9 cellular contexts compared by ENCODE assay signal in the genomic region with DNA sequence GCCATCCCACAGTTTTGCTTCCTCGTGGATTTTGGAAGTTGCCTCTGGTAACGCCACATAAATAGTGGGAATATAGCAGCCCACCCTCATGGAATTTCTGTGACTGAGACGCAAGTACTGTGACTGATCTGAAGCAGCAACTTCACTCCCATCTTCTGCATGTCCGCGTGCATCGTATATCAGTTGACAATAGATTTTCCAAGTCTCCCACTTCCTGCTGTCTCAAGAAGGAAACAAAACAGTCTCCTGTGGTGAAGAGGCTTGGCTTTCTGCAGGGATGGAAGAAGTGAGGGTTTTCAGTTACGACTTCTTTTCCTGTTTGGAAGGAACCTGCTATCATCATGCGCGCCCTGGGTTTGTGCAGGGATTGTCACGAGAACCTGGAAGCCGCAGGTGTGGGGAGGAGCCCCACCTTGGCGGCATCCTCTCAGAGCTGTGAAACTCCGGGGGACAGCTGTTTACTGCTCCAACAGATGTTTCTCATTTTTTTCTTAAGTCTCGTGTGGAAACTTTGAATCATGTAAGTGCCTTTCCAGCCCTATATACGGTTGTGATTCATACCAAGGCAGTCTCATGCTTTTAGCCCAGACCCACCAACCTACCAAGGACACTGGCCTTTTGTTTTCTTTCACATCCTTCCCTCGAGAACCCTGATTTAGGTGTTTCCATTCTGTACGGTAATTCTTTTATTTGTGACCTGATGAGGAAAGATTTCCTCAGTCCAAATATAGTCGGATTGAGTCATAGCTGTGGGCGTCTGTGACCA. TPM values are rescaled to one million over a fixed set of nuclear protein-coding genes. Genes with fewer than 3 reads are reported as not detected.
DNase-seq lines count a peak whose midpoint lies in the region; ATAC-seq, FAIRE-seq and TF ChIP-seq lines count a peak whose summit lies in the region.
"Had no signal": no experiment of that assay in that cellular context is flagged by ENCODE, and none has a peak within 500 bp of the region (broad histone marks: within the 10 kb centered on the region; RNA-seq: fewer than 3 reads in every experiment).

No MANE protein-coding gene starts in this region.

- in situ Hi-C loops in GM12878 (cut with MboI), result no loop called here

- intact Hi-C loops in CD4-positive, alpha-beta memory T cell (cut with micrococcal nuclease), result loop anchor here (1.0 to 5.0 kb wide), 4 partner anchors 37 to 137 kb away; no protein-coding TSS in a partner anchor
- intact Hi-C loops in OCI-LY7 (cut with micrococcal nuclease; ENCODE audit: unreplicated experiment) (loop anchor here (1.0 to 5.0 kb wide), 6 partner anchors 36 to 195 kb away; no protein-coding TSS in a partner anchor), GM12878 (cut with micrococcal nuclease; ENCODE audit: unreplicated experiment) (loop anchor here (1.0 to 2.0 kb wide), 2 partner anchors 63 to 137 kb away; no protein-coding TSS in a partner anchor), sigmoid colon (cut with DNase I) (loop anchor here (2.0 to 5.0 kb wide), 2 partner anchors 48 to 137 kb away; no protein-coding TSS in a partner anchor), stomach (cut with DNase I; ENCODE audit: low total_unique reads) (loop anchor here (10.0 kb wide), 1 partner anchor 135 kb away; no protein-coding TSS in a partner anchor)

- peaks cover 0 to 16% (median 10%) of the 10 kb centered on the region in 8 donors for H3K9me3 Mint-ChIP-seq in CD4-positive, alpha-beta memory T cell

- peak overlapping the region in 6 of 7 donors; percentile 64 to 87 (median 76) for H3K27ac Mint-ChIP-seq in CD4-positive, alpha-beta memory T cell

- no peak overlapping the region for H3K4me3 ChIP-seq in CD4-positive, alpha-beta memory T cell (ENCODE audit: low read length in 2 of 2)
- H3K4me3 ChIP-seq in OCI-LY7 (ENCODE audit: low read depth, low read length, poor library complexity, severe bottlenecking), result no peak overlapping the region
- H3K4me3 ChIP-seq in GM12878, result no peak overlapping the region
- H3K4me3 ChIP-seq in sigmoid colon, result no peak overlapping the region
- no peak overlapping the region for H3K4me3 ChIP-seq in stomach

- H3K79me2 ChIP-seq in OCI-LY7 (ENCODE audit: insufficient read depth, low read depth, low read length) (no peaks in the 10 kb centered on the region), GM12878 (ENCODE audit: control insufficient read depth, insufficient read depth, low read length) (no peaks in the 10 kb centered on the region)

- H3K4me1 ChIP-seq in CD4-positive, alpha-beta memory T cell (ENCODE audit: insufficient read depth, low read length), result peaks cover 38% of the 10 kb centered on the region
- H3K4me1 ChIP-seq in OCI-LY7 (ENCODE audit: insufficient read depth, low read length, poor library complexity, severe bottlenecking) (peaks cover 30% of the 10 kb centered on the region), GM12878 (ENCODE audit: control insufficient read depth, insufficient read depth, low read length) (peaks cover 6% of the 10 kb centered on the region), sigmoid colon (no peaks in the 10 kb centered on the region), stomach (peaks cover 5 to 14% (median 7%) of the 10 kb centered on the region in 4 donors)

- no peaks in the 10 kb centered on the region for H4K20me1 ChIP-seq in OCI-LY7 (ENCODE audit: insufficient read depth, low read length)
- H4K20me1 ChIP-seq in GM12878 (ENCODE audit: control insufficient read depth, insufficient read depth), result no peaks in the 10 kb centered on the region

- H3K9me3 ChIP-seq in CD4-positive, alpha-beta memory T cell (ENCODE audit: control insufficient read depth in 1 of 2, low read length in 2 of 2), result peaks cover 0 to 9% of the 10 kb centered on the region in 2 donors
- H3K9me3 ChIP-seq in OCI-LY7 (ENCODE audit: low read length), result no peaks in the 10 kb centered on the region; the same call in 1 of the 2 replicates
- no peaks in the 10 kb centered on the region for H3K9me3 ChIP-seq in GM12878 (replicated peaks; ENCODE audit: control insufficient read depth, insufficient read depth, low read length)
- H3K9me3 ChIP-seq in sigmoid colon, result peaks cover 0 to 3% (median 1%) of the 10 kb centered on the region in 4 donors
- peaks cover 0 to 6% (median 5%) of the 10 kb centered on the region in 4 donors for H3K9me3 ChIP-seq in stomach

- FAIRE-seq in GM12878 (lab: Jason Lieb, UNC), result no peak
- FAIRE-seq: TTC549 had no signal

- H3K9ac ChIP-seq in GM12878 (ENCODE audit: control insufficient read depth, insufficient read depth, low read length), result no peak overlapping the region

- H3K9me2 ChIP-seq in OCI-LY7 (ENCODE audit: insufficient read depth, low read length), result no peaks in the 10 kb centered on the region

- H2AFZ ChIP-seq in OCI-LY7 (ENCODE audit: low read length) (peak overlapping the region; percentile 68), GM12878 (ENCODE audit: control insufficient read depth, low read depth, low read length) (no peak overlapping the region)

- no peak overlapping the region for H3K27ac ChIP-seq in CD4-positive, alpha-beta memory T cell (ENCODE audit: low read depth, low read length)
- H3K27ac ChIP-seq in OCI-LY7 (ENCODE audit: low read depth, low read length, poor library complexity, severe bottlenecking) (peak overlapping the region; percentile 2), GM12878 (ENCODE audit: control insufficient read depth, insufficient read depth) (no peak overlapping the region), sigmoid colon (peak overlapping the region in 1 of 4 donors; percentile 18), stomach (no peak overlapping the region)

- H3K4me2 ChIP-seq in OCI-LY7 (ENCODE audit: low read length) (peak overlapping the region; percentile 36), GM12878 (ENCODE audit: control insufficient read depth, insufficient read depth) (no peak overlapping the region)

- peaks cover 10 to 25% of the 10 kb centered on the region in 2 donors for H3K36me3 Mint-ChIP-seq in CD4-positive, alpha-beta memory T cell

- no peak for TF ChIP-seq CTCF in OCI-LY7 (conservative IDR thresholded peaks at IDR 0.05; ENCODE audit: low read length)
- no peak for TF ChIP-seq CTCF in GM12878 (IDR thresholded peaks at IDR 0.05 in 2 of 3, conservative IDR thresholded peaks at IDR 0.05 in 1 of 3; ENCODE audit: control insufficient read depth in 2 of 3, extremely low read depth in 1 of 3, insufficient read depth in 1 of 3, low read depth in 3 of 3, low read length in 3 of 3)
- no peak for TF ChIP-seq CTCF in sigmoid colon (IDR thresholded peaks at IDR 0.05)
- no peak for TF ChIP-seq CTCF in stomach (IDR thresholded peaks at IDR 0.05)

- CTCF ChIA-PET in CD4-positive, alpha-beta memory T cell (lab: Charles Lee; ENCODE audit: partially characterized antibody), result interaction anchor here (0.7 to 4.0 kb wide), 20 partner anchors 9 to 219 kb away, joined by 3 to 60 read pairs (median 6); partner anchors contain the start of genes ARSG and SLC16A6
- CTCF ChIA-PET in OCI-LY7 (lab: Charles Lee; ENCODE audit: unreplicated experiment) (interaction anchor here (0.7 to 1.9 kb wide), 17 partner anchors 18 to 145 kb away, joined by 3 to 11 read pairs (median 4); no protein-coding TSS in a partner anchor), GM12878 (lab: Yijun Ruan, JAX) (interaction anchor here (0.9 to 4.4 kb wide), 32 partner anchors 7 to 363 kb away, joined by 3 to 103 read pairs (median 6); partner anchors contain the start of gene WIPI1)

- H3K27me3 Mint-ChIP-seq in CD4-positive, alpha-beta memory T cell, result no peaks in the 10 kb centered on the region

- DNase-seq in CD4-positive, alpha-beta memory T cell, result peak in 2 of 5 donors; percentile 18 to 61
- DNase-seq in OCI-LY7 (ENCODE audit: low spot score), result peak; percentile 71
- DNase-seq in GM12878 (ENCODE audit: low read depth, low spot score), result no peak
- DNase-seq in sigmoid colon, result peak; percentile 62
- no peak for DNase-seq in GF-D8 (lab: John Stamatoyannopoulos, UW)
- DNase-seq in stomach, result no peak
- no peak for DNase-seq in cerebellar nuclear complex (lab: John Stamatoyannopoulos, UW)

- SMC1A ChIA-PET in GM12878 (lab: Charles Lee; ENCODE audit: uncharacterized antibody, unreplicated experiment), result interaction anchor here (0.6 to 3.2 kb wide), 21 partner anchors 8 to 227 kb away, joined by 3 to 50 read pairs (median 6); no protein-coding TSS in a partner anchor

- ATAC-seq in GM12878, result peak; percentile 28
- no peak for ATAC-seq in HG02623 (IDR thresholded peaks at IDR 0.05; ENCODE audit: unreplicated experiment)

- H3K4me1 Mint-ChIP-seq in CD4-positive, alpha-beta memory T cell, result peaks cover 27 to 44% (median 34%) of the 10 kb centered on the region in 4 donors

- no TSS peak for BruUV-seq in OCI-LY7 (replicated peaks; lab: Mats Ljungman, UMichigan)
- no TSS peak for BruUV-seq in GM12878 (replicated peaks; lab: Mats Ljungman, UMichigan)

- RAD21 ChIA-PET in GM12878 (lab: Charles Lee; ENCODE audit: unreplicated experiment), result interaction anchor here (0.6 to 2.3 kb wide), 18 partner anchors 24 to 343 kb away, joined by 3 to 25 read pairs (median 4); partner anchors contain the start of gene AMZ2

- H3K27me3 ChIP-seq in CD4-positive, alpha-beta memory T cell (ENCODE audit: insufficient read depth, low read length), result no peaks in the 10 kb centered on the region
- no peaks in the 10 kb centered on the region for H3K27me3 ChIP-seq in GM12878 (replicated peaks in 1 of 2; ENCODE audit: control insufficient read depth in 2 of 2, insufficient read depth in 2 of 2, low read length in 1 of 2)
- H3K27me3 ChIP-seq in sigmoid colon, result no peaks in the 10 kb centered on the region
- no peaks in the 10 kb centered on the region for H3K27me3 ChIP-seq in stomach

- H3K36me3 ChIP-seq in CD4-positive, alpha-beta memory T cell (ENCODE audit: insufficient read depth, low read length), result no peaks in the 10 kb centered on the region
- H3K36me3 ChIP-seq in OCI-LY7 (ENCODE audit: insufficient read depth, low read length) (no peaks in the 10 kb centered on the region; the same call in 1 of the 2 replicates), GM12878 (ENCODE audit: control insufficient read depth in 2 of 2, insufficient read depth in 2 of 2, low read length in 1 of 2) (no peaks in the 10 kb centered on the region), sigmoid colon (no peaks in the 10 kb centered on the region), stomach (peaks cover 0 to 8% (median 3%) of the 10 kb centered on the region in 4 donors)

- WGBS in GM12878 (ENCODE audit: insufficient coverage, insufficient replicate concordance, low lambda C conversion rate, missing lambda C conversion rate), result 45% methylated on average over 19 of the region's 19 CpGs
- 58 to 67% methylated on average over 19 of the region's 19 CpGs for WGBS in sigmoid colon, 2 donors
- 56 to 70% (median 66%) methylated on average over 19 of the region's 19 CpGs for WGBS in stomach, 5 donors

- TF ChIP-seq RAD21 in GM12878 (IDR thresholded peaks at IDR 0.05; ENCODE audit: insufficient read depth, low read depth, low read length), result no peak

- POLR2A ChIA-PET in CD4-positive, alpha-beta memory T cell (lab: Charles Lee; ENCODE audit: partially characterized antibody), result interaction anchor here (1.0 to 2.2 kb wide), 10 partner anchors 14 to 136 kb away, joined by 3 to 26 read pairs (median 6); partner anchors contain the start of genes ARSG and SLC16A6
- POLR2A ChIA-PET in OCI-LY7 (lab: Charles Lee) (interaction anchor here (0.6 to 3.1 kb wide), 22 partner anchors 9 to 219 kb away, joined by 3 to 23 read pairs (median 4); partner anchors contain the start of genes ARSG and SLC16A6), GM12878 (lab: Charles Lee) (interaction anchor here (1.4 kb wide), 1 partner anchor 17 kb away, joined by 4 read pairs; no protein-coding TSS in a partner anchor)

- no peak for TF ChIP-seq POLR2A in GM12878 (IDR thresholded peaks at IDR 0.05; ENCODE audit: low read depth, low read length)
- no peak for TF ChIP-seq POLR2A in sigmoid colon (IDR thresholded peaks at IDR 0.05)
- no peak for TF ChIP-seq POLR2A in stomach (IDR thresholded peaks at IDR 0.05)

- TF ChIP-seq EP300 in GM12878 (IDR thresholded peaks at IDR 0.05; ENCODE audit: borderline replicate concordance in 1 of 2, control insufficient read depth in 1 of 2, low read depth in 2 of 2, low read length in 2 of 2) (no peak), sigmoid colon (IDR thresholded peaks at IDR 0.05) (no peak), stomach (IDR thresholded peaks at IDR 0.05) (no peak)

- peak overlapping the region in 7 of 8 donors; percentile 6 to 77 (median 46) for H3K4me3 Mint-ChIP-seq in CD4-positive, alpha-beta memory T cell

RNA-seq across cellular contexts. Expression of gene WIPI1, which starts 57.5 kb away (rescaled TPM):
- 10 to 100 TPM; 11.9 to 12.3 TPM for total RNA-seq in CD4-positive, alpha-beta memory T cell
- 1 to 10 TPM; 4.4 to 7.9 TPM for polyA plus RNA-seq in CD4-positive, alpha-beta memory T cell
- 31.7 and 34.4 TPM in 2 replicates for total RNA-seq in OCI-LY7 (2014; rRNA removed; shearing (Covaris generic))
- 43.5 and 59.2 TPM in 2 replicates for total RNA-seq in OCI-LY7 (2022)
- total RNA-seq in GM12878 (2013; cell fraction: nucleolus; rRNA removed), result 19.9 and 25.9 TPM in 2 replicates
- 26.9 and 35.0 TPM in 2 replicates for total RNA-seq in GM12878 (2014; rRNA removed)
- 25.5 and 26.8 TPM in 2 replicates for total RNA-seq in GM12878 (2014; rRNA removed; fragmentation: Illumina TruSeq; extraction: Trizol)
- total RNA-seq in GM12878 (2021), result 23.9 and 24.2 TPM in 2 replicates
- 16.3 TPM for polyA plus RNA-seq in GM12878 (2011; ENCODE audit: low read depth)
- 11.1 and 11.7 TPM in 2 replicates for polyA plus RNA-seq in GM12878 (2011; rRNA removed)
- polyA plus RNA-seq in GM12878 (2011; cell fraction: cytosol; rRNA removed), result 12.0 and 13.2 TPM in 2 replicates
- polyA plus RNA-seq in GM12878 (2011; cell fraction: nucleus; rRNA removed), result 10.7 and 12.1 TPM in 2 replicates
- 21.1 and 24.4 TPM in 2 replicates for polyA plus RNA-seq in GM12878 (2012)
- polyA plus RNA-seq in GM12878 (2014; fragmentation: Illumina TruSeq; extraction: Trizol), result 28.8 and 34.6 TPM in 2 replicates
- polyA plus RNA-seq in GM12878 (2014; fragmentation: Nextera tagmentation; extraction: Ambion mirVana), result 1 to 10 TPM; 6.5 to 7.1 TPM
- polyA plus RNA-seq in GM12878 (2014; rRNA removed), result 26.0 and 37.7 TPM in 2 replicates
- 10 to 100 TPM; 39.1 to 44.5 TPM for polyA plus RNA-seq in GM12878 (2016; fragmentation: Nextera tagmentation; extraction: Ambion mirVana)
- 13.0 and 14.8 TPM in 2 replicates for polyA minus RNA-seq in GM12878 (2011; rRNA and poly(A)+ RNA removed)
- 3.6 and 5.4 TPM in 2 replicates for polyA minus RNA-seq in GM12878 (2011; cell fraction: cytosol; rRNA and poly(A)+ RNA removed)
- 6.2 and 8.6 TPM in 2 replicates for polyA minus RNA-seq in GM12878 (2011; cell fraction: nucleus; rRNA and poly(A)+ RNA removed)
- 10 to 100 TPM; 18.9 to 28.5 (median 22.3) TPM for total RNA-seq in sigmoid colon
- 10 to 100 TPM; 63.2 to 78.8 (median 78.1) TPM for polyA plus RNA-seq in sigmoid colon
- 10 to 100 TPM in 4 of 5 donors, 1 to 10 TPM in 1; 8.2 to 99.1 (median 76.3) TPM for total RNA-seq in stomach
- 10 to 100 TPM; 20.3 to 49.7 (median 35.3) TPM for polyA plus RNA-seq in stomach

Comparison
In these comparisons a context has a peak if more than half of its experiments do, and no peak if none do; other contexts are left out.
1. DNase-seq: peak in OCI-LY7 (single experiment) and sigmoid colon (single experiment); none in GM12878 (single experiment), GF-D8 (single experiment), stomach (single experiment) and cerebellar nuclear complex (0 of 2).